Comparison of ENCODE assay signal across 18 cellular contexts in the genomic region with DNA sequence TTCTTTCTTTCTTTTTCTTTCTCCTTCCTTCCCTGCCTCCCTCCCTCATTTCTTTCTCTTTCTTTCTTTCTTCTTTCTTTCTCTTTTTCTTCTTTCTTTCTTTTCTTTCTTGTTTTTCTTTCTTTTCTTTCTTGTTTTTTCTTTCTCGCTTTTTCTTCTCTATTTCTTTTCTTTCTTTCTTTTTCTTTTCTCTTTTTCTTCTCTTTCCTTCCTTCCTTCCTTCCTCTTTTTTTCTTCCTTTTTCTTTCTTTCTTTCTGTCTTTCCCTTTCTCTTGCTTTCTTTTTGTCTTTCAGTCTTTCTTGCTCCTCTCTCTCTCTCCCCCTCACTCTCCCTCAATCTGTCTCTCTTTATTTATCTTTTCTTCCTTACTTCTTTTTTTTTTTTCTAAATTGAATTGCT.
DNase-seq lines count a peak whose midpoint lies in the region; ATAC-seq and TF ChIP-seq lines count a peak whose summit lies in the region.
"Had no signal": no experiment of that assay in that cellular context is flagged by ENCODE, and none has a peak within 500 bp of the region (broad histone marks: within the 10 kb centered on the region; RNA-seq: fewer than 3 reads in every experiment).

No MANE protein-coding gene starts in this region.

- H3K27ac ChIP-seq in CD4-positive, alpha-beta T cell (ENCODE audit: low read depth, low read length): no peak overlapping the region
- H3K27ac ChIP-seq: 22Rv1; BLaER1 treated with 17β-estradiol and CSF1 and Interleukin-3, amounts not matched to agents 10 nM and 100 nM had no signal

- H3K9me3 ChIP-seq in CD4-positive, alpha-beta T cell (ENCODE audit: control insufficient read depth, low read length): peaks cover 5% of the 10 kb centered on the region
- H3K9me3 ChIP-seq: BE2C; BLaER1 treated with 17β-estradiol and CSF1 and Interleukin-3, amounts not matched to agents 10 nM and 100 nM had no signal

- H3K4me3 Mint-ChIP-seq in activated CD8-positive, alpha-beta T cell treated with anti-CD3 and anti-CD28 coated beads for 36 hours: no peak overlapping the region
- H3K4me3 Mint-ChIP-seq in activated CD8-positive, alpha-beta T cell treated with anti-CD3 and anti-CD28 coated beads, Interleukin-2, amount 10 ng/mL, durations not matched to agents 7 days and 5 days: no peak overlapping the region
- no peak overlapping the region for H3K4me3 Mint-ChIP-seq in CD4-positive, alpha-beta T cell
- peak overlapping the region; percentile 21; the same call in 1 of the 2 replicates for H3K4me3 Mint-ChIP-seq in HFFc6
- H3K4me3 Mint-ChIP-seq in activated T-cell treated with anti-CD3 and anti-CD28 coated beads, Interleukin-2, amount 50 U/mL, for 4 hours: no peak overlapping the region
- H3K4me3 Mint-ChIP-seq in nephron progenitor cell: no peak overlapping the region
- H3K4me3 Mint-ChIP-seq: GM23338, H9 had no signal

- no peaks in the 10 kb centered on the region for H3K27me3 ChIP-seq in CD4-positive, alpha-beta T cell (ENCODE audit: control insufficient read depth, insufficient read depth, low read length)
- H3K27me3 ChIP-seq: BE2C; BLaER1 treated with 17β-estradiol and CSF1 and Interleukin-3, amounts not matched to agents 10 nM and 100 nM had no signal

- CTCF ChIA-PET in activated CD8-positive, alpha-beta T cell treated with anti-CD3 and anti-CD28 coated beads for 36 hours (lab: Charles Lee): no interaction called here
- CTCF ChIA-PET in activated CD8-positive, alpha-beta T cell treated with anti-CD3 and anti-CD28 coated beads, Interleukin-2, amount 10 ng/mL, durations not matched to agents 7 days and 5 days (lab: Charles Lee): no interaction called here
- CTCF ChIA-PET in CD4-positive, alpha-beta T cell (lab: Charles Lee): no interaction called here

- H3K27me3 Mint-ChIP-seq in activated CD8-positive, alpha-beta T cell treated with anti-CD3 and anti-CD28 coated beads for 36 hours: no peaks in the 10 kb centered on the region
- no peaks in the 10 kb centered on the region for H3K27me3 Mint-ChIP-seq in activated CD8-positive, alpha-beta T cell treated with anti-CD3 and anti-CD28 coated beads, Interleukin-2, amount 10 ng/mL, durations not matched to agents 7 days and 5 days (ENCODE audit: low read depth)
- no peaks in the 10 kb centered on the region for H3K27me3 Mint-ChIP-seq in CD4-positive, alpha-beta T cell
- H3K27me3 Mint-ChIP-seq in HFFc6 (ENCODE audit: insufficient read depth) (no peaks in the 10 kb centered on the region; the same call in 1 of the 2 replicates), nephron progenitor cell (ENCODE audit: low read depth, poor library complexity) (peaks cover 7% of the 10 kb centered on the region)
- no peaks in the 10 kb centered on the region for H3K27me3 Mint-ChIP-seq in activated T-cell treated with anti-CD3 and anti-CD28 coated beads, Interleukin-2, amount 50 U/mL, for 4 hours (ENCODE audit: low read depth)

- no peaks in the 10 kb centered on the region for H3K4me1 Mint-ChIP-seq in activated CD8-positive, alpha-beta T cell treated with anti-CD3 and anti-CD28 coated beads for 36 hours (ENCODE audit: low read depth)
- H3K4me1 Mint-ChIP-seq in activated CD8-positive, alpha-beta T cell treated with anti-CD3 and anti-CD28 coated beads, Interleukin-2, amount 10 ng/mL, durations not matched to agents 7 days and 5 days (ENCODE audit: low read depth): no peaks in the 10 kb centered on the region
- no peaks in the 10 kb centered on the region for H3K4me1 Mint-ChIP-seq in CD4-positive, alpha-beta T cell (ENCODE audit: low read depth)
- peaks cover 43% of the 10 kb centered on the region for H3K4me1 Mint-ChIP-seq in HFFc6 (ENCODE audit: low read depth)
- no peaks in the 10 kb centered on the region for H3K4me1 Mint-ChIP-seq in activated T-cell treated with anti-CD3 and anti-CD28 coated beads, Interleukin-2, amount 50 U/mL, for 4 hours (ENCODE audit: low read depth)
- H3K4me1 Mint-ChIP-seq in nephron progenitor cell: no peaks in the 10 kb centered on the region
- H3K4me1 Mint-ChIP-seq: GM23338 had no signal

- H3K36me3 Mint-ChIP-seq in activated CD8-positive, alpha-beta T cell treated with anti-CD3 and anti-CD28 coated beads for 36 hours (ENCODE audit: low read depth): no peaks in the 10 kb centered on the region
- H3K36me3 Mint-ChIP-seq in activated CD8-positive, alpha-beta T cell treated with anti-CD3 and anti-CD28 coated beads, Interleukin-2, amount 10 ng/mL, durations not matched to agents 7 days and 5 days (ENCODE audit: low read depth): no peaks in the 10 kb centered on the region
- H3K36me3 Mint-ChIP-seq in CD4-positive, alpha-beta T cell (ENCODE audit: low read depth): no peaks in the 10 kb centered on the region
- H3K36me3 Mint-ChIP-seq in HFFc6 (ENCODE audit: low read depth) (no peaks in the 10 kb centered on the region; the same call in 1 of the 2 replicates), nephron progenitor cell (ENCODE audit: low read depth) (no peaks in the 10 kb centered on the region)
- no peaks in the 10 kb centered on the region for H3K36me3 Mint-ChIP-seq in activated T-cell treated with anti-CD3 and anti-CD28 coated beads, Interleukin-2, amount 50 U/mL, for 4 hours (ENCODE audit: insufficient read depth)

- peaks cover 6% of the 10 kb centered on the region for H3K9me3 Mint-ChIP-seq in activated CD8-positive, alpha-beta T cell treated with anti-CD3 and anti-CD28 coated beads for 36 hours
- peaks cover 10% of the 10 kb centered on the region for H3K9me3 Mint-ChIP-seq in activated CD8-positive, alpha-beta T cell treated with anti-CD3 and anti-CD28 coated beads, Interleukin-2, amount 10 ng/mL, durations not matched to agents 7 days and 5 days (ENCODE audit: insufficient read depth)
- H3K9me3 Mint-ChIP-seq in CD4-positive, alpha-beta T cell: peaks cover 2% of the 10 kb centered on the region
- H3K9me3 Mint-ChIP-seq in HFFc6 (no peaks in the 10 kb centered on the region), nephron progenitor cell (no peaks in the 10 kb centered on the region)
- peaks cover 8% of the 10 kb centered on the region for H3K9me3 Mint-ChIP-seq in activated T-cell treated with anti-CD3 and anti-CD28 coated beads, Interleukin-2, amount 50 U/mL, for 4 hours
- H3K9me3 Mint-ChIP-seq: GM23338 had no signal

- H3K27ac Mint-ChIP-seq in activated CD8-positive, alpha-beta T cell treated with anti-CD3 and anti-CD28 coated beads for 36 hours: no peak overlapping the region
- no peak overlapping the region for H3K27ac Mint-ChIP-seq in activated CD8-positive, alpha-beta T cell treated with anti-CD3 and anti-CD28 coated beads, Interleukin-2, amount 10 ng/mL, durations not matched to agents 7 days and 5 days
- no peak overlapping the region for H3K27ac Mint-ChIP-seq in CD4-positive, alpha-beta T cell
- H3K27ac Mint-ChIP-seq in HFFc6 (no peak overlapping the region), nephron progenitor cell (no peak overlapping the region)
- H3K27ac Mint-ChIP-seq: GM23338 had no signal

- no peak for DNase-seq in activated CD8-positive, alpha-beta T cell treated with anti-CD3 and anti-CD28 coated beads for 36 hours
- DNase-seq in activated CD8-positive, alpha-beta T cell treated with anti-CD3 and anti-CD28 coated beads, Interleukin-2, amount 10 ng/mL, durations not matched to agents 7 days and 5 days: no peak
- no peak for DNase-seq in CD4-positive, alpha-beta T cell
- no peak for DNase-seq in HFFc6
- DNase-seq in activated T-cell treated with anti-CD3 and anti-CD28 coated beads, Interleukin-2, amount 50 U/mL, for 4 hours: no peak
- no peak for DNase-seq in NOMO-1 treated with DMSO at 0.1 percent for 48 hours (lab: John Stamatoyannopoulos, UW; ENCODE audit: unreplicated experiment)
- DNase-seq in nephron progenitor cell: no peak
- DNase-seq: BE2C, Calu3, COR-L47, DMS53, DMS79 treated with DMSO at 0.1 percent for 48 hours, GF-D8, H9 had no signal

- POLR2A ChIA-PET in activated CD8-positive, alpha-beta T cell treated with anti-CD3 and anti-CD28 coated beads for 36 hours (lab: Charles Lee): no interaction called here
- POLR2A ChIA-PET in activated CD8-positive, alpha-beta T cell treated with anti-CD3 and anti-CD28 coated beads, Interleukin-2, amount 10 ng/mL, durations not matched to agents 7 days and 5 days (lab: Charles Lee): no interaction called here
- POLR2A ChIA-PET in CD4-positive, alpha-beta T cell (lab: Charles Lee): no interaction called here

- no peak for ATAC-seq in activated CD8-positive, alpha-beta T cell treated with anti-CD3 and anti-CD28 coated beads for 36 hours
- ATAC-seq in activated CD8-positive, alpha-beta T cell treated with anti-CD3 and anti-CD28 coated beads, Interleukin-2, amount 10 ng/mL, durations not matched to agents 7 days and 5 days: no peak
- ATAC-seq in CD4-positive, alpha-beta T cell (ENCODE audit: poor library complexity): no peak
- ATAC-seq in activated T-cell treated with anti-CD3 and anti-CD28 coated beads, Interleukin-2, amount 50 U/mL, for 4 hours: no peak
- ATAC-seq: GM23338, HCT116 had no signal

- intact Hi-C loops in activated CD8-positive, alpha-beta T cell treated with anti-CD3 and anti-CD28 coated beads for 36 hours (cut with micrococcal nuclease): no loop called here
- intact Hi-C loops in CD4-positive, alpha-beta T cell (cut with DNase I, micrococcal nuclease): no loop called here

- TF ChIP-seq CTCF in activated CD8-positive, alpha-beta T cell treated with anti-CD3 and anti-CD28 coated beads for 36 hours (IDR thresholded peaks at IDR 0.05): peak; percentile 45
- TF ChIP-seq CTCF in CD4-positive, alpha-beta T cell (IDR thresholded peaks at IDR 0.05): peak; percentile 44
- TF ChIP-seq CTCF in HFFc6 (IDR thresholded peaks at IDR 0.05): no peak
- TF ChIP-seq CTCF in nephron progenitor cell (IDR thresholded peaks at IDR 0.05): no peak

Comparison
In these comparisons a context has a peak if more than half of its experiments do, and no peak if none do; other contexts are left out.
1. CTCF ChIP-seq: peak in activated CD8-positive, alpha-beta T cell treated with anti-CD3 and anti-CD28 coated beads for 36 hours (single experiment) and CD4-positive, alpha-beta T cell (single experiment); none in HFFc6 (single experiment) and nephron progenitor cell (single experiment).